14 cellular contexts compared by ENCODE assay signal in the genomic region with DNA sequence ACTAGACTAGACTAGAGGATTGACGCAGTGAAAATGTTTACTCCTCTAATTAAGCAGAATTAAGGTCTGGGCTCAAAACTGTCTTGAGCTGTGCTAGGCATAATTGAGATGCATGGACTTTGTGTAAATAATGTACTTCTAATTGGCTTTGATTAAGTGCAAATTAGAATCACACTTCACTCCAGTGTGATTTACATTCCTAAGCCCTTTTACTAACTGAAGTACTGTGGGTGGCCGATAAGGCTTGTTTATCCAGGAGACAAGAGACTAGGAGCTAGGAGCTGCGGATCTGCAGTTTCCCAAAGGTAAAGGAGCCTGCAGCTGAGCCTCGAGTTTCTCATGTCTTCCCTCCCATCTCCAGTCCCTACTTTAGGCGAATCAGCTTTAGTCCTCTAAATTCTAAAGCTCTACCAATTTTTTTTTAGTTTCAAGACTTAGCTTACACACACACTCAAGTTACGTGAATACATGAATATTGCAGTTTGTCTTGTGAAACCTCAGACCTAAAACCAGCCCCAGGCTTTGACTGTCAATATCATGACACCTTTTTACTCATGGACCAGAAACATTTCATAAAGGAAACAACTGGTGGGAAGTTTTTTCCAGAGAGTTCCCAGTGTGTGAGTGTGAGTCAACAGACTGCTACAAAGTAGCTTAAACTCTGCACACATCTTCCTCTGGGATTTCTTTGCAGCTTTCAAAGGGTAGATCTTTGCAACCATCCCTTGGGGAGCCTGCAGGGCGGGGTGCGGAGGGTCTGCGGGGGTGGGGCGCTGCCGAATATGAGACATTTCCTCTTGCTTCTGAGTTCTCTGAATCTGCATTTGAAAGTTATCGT.
DNase-seq lines count a peak whose midpoint lies in the region; ATAC-seq and TF ChIP-seq lines count a peak whose summit lies in the region.
"Had no signal": no experiment of that assay in that cellular context is flagged by ENCODE, and none has a peak within 500 bp of the region (broad histone marks: within the 10 kb centered on the region; RNA-seq: fewer than 3 reads in every experiment).

No MANE protein-coding gene starts in this region.

- DNase-seq in AG10803 (ENCODE audit: low read depth) = peak; percentile 76
- DNase-seq in HCEC 1CT = peak; percentile 62
- peak; percentile 75 to 97 for DNase-seq in cardiac fibroblast (ENCODE audit: low read depth in 2 of 2)
- DNase-seq in lower lobe of right lung = no peak
- no peak for DNase-seq in caudate nucleus (lab: John Stamatoyannopoulos, UW)
- no peak for DNase-seq in CD14-positive monocyte (ENCODE audit: low spot score)
- DNase-seq in LoVo (ENCODE audit: low spot score) = no peak
- no peak for DNase-seq in NCI-H2081 (lab: John Stamatoyannopoulos, UW)
- DNase-seq: activated CD8-positive, alpha-beta memory T cell treated with anti-CD3 and anti-CD28 coated beads for 24 hours; DMS79 treated with DMSO at 0.1 percent for 48 hours; NCI-H1930; SHP77 had no signal

- H3K27me3 Mint-ChIP-seq in CD14-positive monocyte (ENCODE audit: low read depth in 3 of 3) = peaks cover 0 to 3% (median 0%) of the 10 kb centered on the region in 3 donors
- H3K27me3 Mint-ChIP-seq: central memory CD8-positive, alpha-beta T cell; naive thymus-derived CD4-positive, alpha-beta T cell had no signal

- H3K36me3 ChIP-seq in lower lobe of right lung = no peaks in the 10 kb centered on the region

- no peak overlapping the region for H3K27ac Mint-ChIP-seq in CD14-positive monocyte

- H3K4me3 ChIP-seq in AG10803 (ENCODE audit: low read length) (no peak overlapping the region), cardiac fibroblast (replicated peaks in 1 of 2; ENCODE audit: low read depth in 2 of 2, low read length in 2 of 2) (no peak overlapping the region), lower lobe of right lung (no peak overlapping the region)

- peaks cover 0 to 8% (median 5%) of the 10 kb centered on the region in 7 donors for H3K9me3 Mint-ChIP-seq in CD14-positive monocyte
- H3K9me3 Mint-ChIP-seq: central memory CD8-positive, alpha-beta T cell had no signal

- no peaks in the 10 kb centered on the region for H3K27me3 ChIP-seq in lower lobe of right lung (ENCODE audit: low read depth)

- H3K4me1 Mint-ChIP-seq in CD14-positive monocyte = no peaks in the 10 kb centered on the region
- H3K4me1 Mint-ChIP-seq: central memory CD8-positive, alpha-beta T cell had no signal

- intact Hi-C loops in lower lobe of right lung (cut with DNase I) (no loop called here), CD14-positive monocyte (cut with micrococcal nuclease) (no loop called here)

- H3K9me3 ChIP-seq in lower lobe of right lung = no peaks in the 10 kb centered on the region

- peaks cover 0 to 3% of the 10 kb centered on the region in 2 donors for H3K36me3 Mint-ChIP-seq in CD14-positive monocyte

- ATAC-seq in lower lobe of right lung = peak; percentile 35 to 43
- ATAC-seq: naive thymus-derived CD4-positive, alpha-beta T cell had no signal

- H3K27ac ChIP-seq in lower lobe of right lung (peak overlapping the region; percentile 9), caudate nucleus (ENCODE audit: low read depth, low read length) (no peak overlapping the region)

- H3K4me1 ChIP-seq in lower lobe of right lung = peaks cover 15% of the 10 kb centered on the region

- no peak for TF ChIP-seq CTCF in AG10803 (conservative IDR thresholded peaks at IDR 0.05; ENCODE audit: low read length)
- no peak for TF ChIP-seq CTCF in cardiac fibroblast (IDR thresholded peaks at IDR 0.05; ENCODE audit: low read depth, low read length)
- TF ChIP-seq CTCF in lower lobe of right lung (IDR thresholded peaks at IDR 0.05) = no peak
- no peak for TF ChIP-seq CTCF in CD14-positive monocyte (IDR thresholded peaks at IDR 0.05)

- no peak overlapping the region for H3K4me3 Mint-ChIP-seq in CD14-positive monocyte
- H3K4me3 Mint-ChIP-seq: central memory CD8-positive, alpha-beta T cell; naive thymus-derived CD4-positive, alpha-beta T cell had no signal

Comparison
In these comparisons a context has a peak if more than half of its experiments do, and no peak if none do; other contexts are left out.
1. DNase-seq: peak in AG10803 (single experiment), HCEC 1CT (single experiment) and cardiac fibroblast (2 of 2); none in lower lobe of right lung (single experiment), caudate nucleus (0 of 61), CD14-positive monocyte (single experiment), LoVo (single experiment) and NCI-H2081 (0 of 2).